1 cellular context compared by ENCODE assay signal in genomic region chr3:154758109-154758868, GRCh38.
TF ChIP-seq lines count a peak whose summit lies in the region.

No MANE protein-coding gene starts in this region.

TF ChIP-seq in GM23338, 12 proteins besides CTCF, POLR2A, EP300 and RAD21 (continued from another document):
- TF ChIP-seq, protein P1, sequence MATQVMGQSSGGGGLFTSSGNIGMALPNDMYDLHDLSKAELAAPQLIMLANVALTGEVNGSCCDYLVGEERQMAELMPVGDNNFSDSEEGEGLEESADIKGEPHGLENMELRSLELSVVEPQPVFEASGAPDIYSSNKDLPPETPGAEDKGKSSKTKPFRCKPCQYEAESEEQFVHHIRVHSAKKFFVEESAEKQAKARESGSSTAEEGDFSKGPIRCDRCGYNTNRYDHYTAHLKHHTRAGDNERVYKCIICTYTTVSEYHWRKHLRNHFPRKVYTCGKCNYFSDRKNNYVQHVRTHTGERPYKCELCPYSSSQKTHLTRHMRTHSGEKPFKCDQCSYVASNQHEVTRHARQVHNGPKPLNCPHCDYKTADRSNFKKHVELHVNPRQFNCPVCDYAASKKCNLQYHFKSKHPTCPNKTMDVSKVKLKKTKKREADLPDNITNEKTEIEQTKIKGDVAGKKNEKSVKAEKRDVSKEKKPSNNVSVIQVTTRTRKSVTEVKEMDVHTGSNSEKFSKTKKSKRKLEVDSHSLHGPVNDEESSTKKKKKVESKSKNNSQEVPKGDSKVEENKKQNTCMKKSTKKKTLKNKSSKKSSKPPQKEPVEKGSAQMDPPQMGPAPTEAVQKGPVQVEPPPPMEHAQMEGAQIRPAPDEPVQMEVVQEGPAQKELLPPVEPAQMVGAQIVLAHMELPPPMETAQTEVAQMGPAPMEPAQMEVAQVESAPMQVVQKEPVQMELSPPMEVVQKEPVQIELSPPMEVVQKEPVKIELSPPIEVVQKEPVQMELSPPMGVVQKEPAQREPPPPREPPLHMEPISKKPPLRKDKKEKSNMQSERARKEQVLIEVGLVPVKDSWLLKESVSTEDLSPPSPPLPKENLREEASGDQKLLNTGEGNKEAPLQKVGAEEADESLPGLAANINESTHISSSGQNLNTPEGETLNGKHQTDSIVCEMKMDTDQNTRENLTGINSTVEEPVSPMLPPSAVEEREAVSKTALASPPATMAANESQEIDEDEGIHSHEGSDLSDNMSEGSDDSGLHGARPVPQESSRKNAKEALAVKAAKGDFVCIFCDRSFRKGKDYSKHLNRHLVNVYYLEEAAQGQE (IDR thresholded peaks at IDR 0.05; ENCODE audit: unreplicated experiment): no peak
- no peak for TF ChIP-seq ZNF331 (CRISPR knock-in tag; IDR thresholded peaks at IDR 0.05; ENCODE audit: low read depth)
- no peak for TF ChIP-seq STAT1 (IDR thresholded peaks at IDR 0.05; ENCODE audit: unreplicated experiment)
